1 cellular context compared by ENCODE assay signal in the genomic region with DNA sequence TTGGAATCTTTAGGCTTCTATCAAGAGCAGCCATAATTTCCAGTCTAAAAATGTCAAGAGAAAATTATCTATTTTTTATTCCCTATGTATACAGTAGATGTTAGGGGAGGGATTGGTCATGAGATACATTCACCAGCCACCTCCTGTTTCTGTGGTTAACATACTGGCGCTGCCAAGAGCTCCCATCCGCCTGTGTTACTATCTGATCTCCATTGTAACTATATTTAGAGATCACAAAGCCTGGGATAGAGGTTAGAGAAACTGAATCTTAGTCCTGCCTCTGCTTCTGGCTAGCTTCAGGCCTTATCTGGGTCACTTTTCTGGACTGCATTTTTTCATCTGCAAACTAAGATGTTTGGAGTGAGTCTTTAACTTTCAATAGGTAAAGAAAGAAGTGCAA.
TF ChIP-seq lines count a peak whose summit lies in the region.

No MANE protein-coding gene starts in this region.

TF ChIP-seq in SK-N-SH treated with all-trans-retinoic acid at 6 μM for 48 hours, 23 proteins besides CTCF, POLR2A, EP300 and RAD21 (continued from another document):
- TF ChIP-seq, protein P1, sequence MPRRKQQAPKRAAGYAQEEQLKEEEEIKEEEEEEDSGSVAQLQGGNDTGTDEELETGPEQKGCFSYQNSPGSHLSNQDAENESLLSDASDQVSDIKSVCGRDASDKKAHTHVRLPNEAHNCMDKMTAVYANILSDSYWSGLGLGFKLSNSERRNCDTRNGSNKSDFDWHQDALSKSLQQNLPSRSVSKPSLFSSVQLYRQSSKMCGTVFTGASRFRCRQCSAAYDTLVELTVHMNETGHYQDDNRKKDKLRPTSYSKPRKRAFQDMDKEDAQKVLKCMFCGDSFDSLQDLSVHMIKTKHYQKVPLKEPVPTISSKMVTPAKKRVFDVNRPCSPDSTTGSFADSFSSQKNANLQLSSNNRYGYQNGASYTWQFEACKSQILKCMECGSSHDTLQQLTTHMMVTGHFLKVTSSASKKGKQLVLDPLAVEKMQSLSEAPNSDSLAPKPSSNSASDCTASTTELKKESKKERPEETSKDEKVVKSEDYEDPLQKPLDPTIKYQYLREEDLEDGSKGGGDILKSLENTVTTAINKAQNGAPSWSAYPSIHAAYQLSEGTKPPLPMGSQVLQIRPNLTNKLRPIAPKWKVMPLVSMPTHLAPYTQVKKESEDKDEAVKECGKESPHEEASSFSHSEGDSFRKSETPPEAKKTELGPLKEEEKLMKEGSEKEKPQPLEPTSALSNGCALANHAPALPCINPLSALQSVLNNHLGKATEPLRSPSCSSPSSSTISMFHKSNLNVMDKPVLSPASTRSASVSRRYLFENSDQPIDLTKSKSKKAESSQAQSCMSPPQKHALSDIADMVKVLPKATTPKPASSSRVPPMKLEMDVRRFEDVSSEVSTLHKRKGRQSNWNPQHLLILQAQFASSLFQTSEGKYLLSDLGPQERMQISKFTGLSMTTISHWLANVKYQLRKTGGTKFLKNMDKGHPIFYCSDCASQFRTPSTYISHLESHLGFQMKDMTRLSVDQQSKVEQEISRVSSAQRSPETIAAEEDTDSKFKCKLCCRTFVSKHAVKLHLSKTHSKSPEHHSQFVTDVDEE (CRISPR knock-in tag; IDR thresholded peaks at IDR 0.05) = no peak
- TF ChIP-seq ZNF565 (CRISPR knock-in tag; conservative IDR thresholded peaks at IDR 0.05; ENCODE audit: low read depth) = no peak
- no peak for TF ChIP-seq CSDC2 (CRISPR knock-in tag; IDR thresholded peaks at IDR 0.05)
- TF ChIP-seq GLIS3 (CRISPR knock-in tag; IDR thresholded peaks at IDR 0.05) = no peak
